2 cellular contexts compared by ENCODE assay signal in the genomic region with DNA sequence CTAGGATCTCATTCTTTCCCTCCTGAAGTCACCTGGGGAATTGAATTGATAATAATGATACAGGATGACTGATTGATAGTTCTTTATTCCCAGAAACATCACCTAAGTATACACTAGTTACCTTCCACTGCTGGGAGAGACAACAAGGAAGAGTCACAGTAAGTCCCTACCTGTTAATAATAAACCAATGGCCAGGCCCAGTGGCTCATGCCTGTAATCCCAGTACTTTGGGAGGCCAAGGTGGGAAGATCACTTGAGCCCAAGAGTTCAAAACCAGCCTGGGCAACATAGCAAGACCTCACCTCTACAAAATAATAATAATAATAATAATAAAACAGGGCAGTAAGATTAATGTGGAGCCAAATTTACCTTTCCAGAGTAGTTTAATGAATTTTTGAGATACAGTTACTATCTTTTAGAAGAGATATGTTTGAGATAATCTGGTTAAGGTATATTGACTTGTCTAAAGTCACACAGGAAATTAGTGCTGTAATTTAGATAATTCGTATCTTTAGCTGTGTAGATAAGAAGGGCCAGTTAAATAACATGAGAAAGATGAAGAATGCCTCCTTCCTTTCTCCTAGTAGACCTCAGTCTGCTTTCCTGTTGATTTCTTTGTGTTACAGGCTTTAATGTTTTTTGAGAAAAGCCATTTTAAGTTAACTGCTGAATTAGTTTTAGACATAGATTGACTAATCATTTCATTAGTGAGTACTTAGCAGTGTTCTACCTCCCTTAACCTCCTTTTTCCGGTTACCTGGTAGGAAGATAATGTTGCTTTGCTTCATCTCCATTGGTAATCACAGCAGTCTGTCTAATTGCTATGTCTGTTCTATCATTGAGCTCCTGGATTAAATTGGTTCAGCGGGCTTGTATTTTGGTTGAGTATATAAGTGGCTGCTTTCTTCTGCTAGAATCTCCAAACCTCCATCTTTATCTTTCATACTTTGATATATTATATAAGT.
TF ChIP-seq lines count a peak whose summit lies in the region.

No MANE protein-coding gene starts in this region.

TF ChIP-seq in GM12878, 131 proteins besides CTCF, POLR2A, EP300 and RAD21:
- TF ChIP-seq, protein P1, sequence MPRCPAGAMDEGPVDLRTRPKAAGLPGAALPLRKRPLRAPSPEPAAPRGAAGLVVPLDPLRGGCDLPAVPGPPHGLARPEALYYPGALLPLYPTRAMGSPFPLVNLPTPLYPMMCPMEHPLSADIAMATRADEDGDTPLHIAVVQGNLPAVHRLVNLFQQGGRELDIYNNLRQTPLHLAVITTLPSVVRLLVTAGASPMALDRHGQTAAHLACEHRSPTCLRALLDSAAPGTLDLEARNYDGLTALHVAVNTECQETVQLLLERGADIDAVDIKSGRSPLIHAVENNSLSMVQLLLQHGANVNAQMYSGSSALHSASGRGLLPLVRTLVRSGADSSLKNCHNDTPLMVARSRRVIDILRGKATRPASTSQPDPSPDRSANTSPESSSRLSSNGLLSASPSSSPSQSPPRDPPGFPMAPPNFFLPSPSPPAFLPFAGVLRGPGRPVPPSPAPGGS (IDR thresholded peaks at IDR 0.05; ENCODE audit: borderline replicate concordance, insufficient read depth, low read depth, low read length, poor library complexity, severe bottlenecking) = no peak
- TF ChIP-seq SRF (IDR thresholded peaks at IDR 0.05; ENCODE audit: low read depth in 2 of 2, low read length in 2 of 2) (no peak), ZNF687 (IDR thresholded peaks at IDR 0.05) (no peak), NFIC (IDR thresholded peaks at IDR 0.05; ENCODE audit: low read depth, low read length) (no peak), TCF3 (IDR thresholded peaks at IDR 0.05; ENCODE audit: borderline replicate concordance, insufficient read depth, low read depth, low read length) (no peak), YY1 (IDR thresholded peaks at IDR 0.05; ENCODE audit: low read depth, low read length) (no peak), SKIL (IDR thresholded peaks at IDR 0.05; ENCODE audit: low read depth, poor library complexity, severe bottlenecking) (no peak), ZNF622 (IDR thresholded peaks at IDR 0.05) (no peak), ZNF207 (IDR thresholded peaks at IDR 0.05; ENCODE audit: borderline replicate concordance) (no peak), RBBP5 (conservative IDR thresholded peaks at IDR 0.05) (no peak), ZBTB11 (CRISPR knock-in tag; IDR thresholded peaks at IDR 0.05) (no peak), NR2C1 (IDR thresholded peaks at IDR 0.05) (no peak), ESRRA (IDR thresholded peaks at IDR 0.05; ENCODE audit: low read length) (no peak)
TF ChIP-seq in GM12878: peak in this region for 0.

TF ChIP-seq in HEK293T, 16 proteins besides CTCF, POLR2A, EP300 and RAD21:
- TF ChIP-seq HDGF (IDR thresholded peaks at IDR 0.05; ENCODE audit: borderline replicate concordance) (no peak), SP1 (IDR thresholded peaks at IDR 0.05) (no peak), LEF1 (IDR thresholded peaks at IDR 0.05; ENCODE audit: borderline replicate concordance) (no peak), NFRKB (IDR thresholded peaks at IDR 0.05) (no peak), SUZ12 (IDR thresholded peaks at IDR 0.05) (no peak), ELF4 (IDR thresholded peaks at IDR 0.05) (no peak)
- TF ChIP-seq, protein P2, sequence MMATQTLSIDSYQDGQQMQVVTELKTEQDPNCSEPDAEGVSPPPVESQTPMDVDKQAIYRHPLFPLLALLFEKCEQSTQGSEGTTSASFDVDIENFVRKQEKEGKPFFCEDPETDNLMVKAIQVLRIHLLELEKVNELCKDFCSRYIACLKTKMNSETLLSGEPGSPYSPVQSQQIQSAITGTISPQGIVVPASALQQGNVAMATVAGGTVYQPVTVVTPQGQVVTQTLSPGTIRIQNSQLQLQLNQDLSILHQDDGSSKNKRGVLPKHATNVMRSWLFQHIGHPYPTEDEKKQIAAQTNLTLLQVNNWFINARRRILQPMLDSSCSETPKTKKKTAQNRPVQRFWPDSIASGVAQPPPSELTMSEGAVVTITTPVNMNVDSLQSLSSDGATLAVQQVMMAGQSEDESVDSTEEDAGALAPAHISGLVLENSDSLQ (IDR thresholded peaks at IDR 0.05) = no peak
